In genomic region chr10:51867956-51868355, GRCh38 we compare ENCODE assay signal across 14 cellular contexts.
DNase-seq lines count a peak whose midpoint lies in the region; ATAC-seq and TF ChIP-seq lines count a peak whose summit lies in the region.
"Had no signal": no experiment of that assay in that cellular context is flagged by ENCODE, and none has a peak within 500 bp of the region (broad histone marks: within the 10 kb centered on the region; RNA-seq: fewer than 3 reads in every experiment).

No MANE protein-coding gene starts in this region.

- peak overlapping the region in 1 of 3 experiments; percentile 25 for H3K4me3 ChIP-seq in mammary epithelial cell (replicated peaks in 1 of 3; ENCODE audit: insufficient read depth in 1 of 3, low read depth in 2 of 3, low read length in 3 of 3)
- no peak overlapping the region for H3K4me3 ChIP-seq in mucosa of descending colon
- H3K4me3 ChIP-seq: left ventricle myocardium inferior had no signal

- DNase-seq in AG20443 (ENCODE audit: low spot score) (peak; percentile 58), M059J (ENCODE audit: low read depth) (peak; percentile 70), mammary epithelial cell (peak; percentile 86), left lobe of liver (ENCODE audit: low spot score) (no peak), mucosa of descending colon (no peak), DMS 273 treated with DMSO at 0.1 percent for 48 hours (lab: John Stamatoyannopoulos, UW) (no peak), NCI-H1436 (lab: John Stamatoyannopoulos, UW) (no peak)
- DNase-seq: activated CD4-positive, CD25-positive, alpha-beta regulatory T cell treated with anti-CD3 and anti-CD28 coated beads, Interleukin-2, amount 50 U/mL, for 72 hours; CD8-positive, alpha-beta T cell; left ventricle myocardium inferior; SHP77; stimulated activated CD4-positive, alpha-beta T cell treated with anti-CD3 and anti-CD28 coated beads, Interleukin-1b, Interleukin-23, amount 100 ng/mL, for 48 hours; stimulated activated naive B cell treated with anti-CD40 and anti-IgM and Interleukin-4, amounts not matched to agents 10 μg/mL and 1 μg/mL and 100 μg/mL, for 72 hours had no signal

- BruUV-seq in mammary epithelial cell (replicated peaks; lab: Mats Ljungman, UMichigan) = no TSS peak

- H3K9me3 ChIP-seq in mammary epithelial cell (replicated peaks; ENCODE audit: insufficient read depth, low read length) = no peaks in the 10 kb centered on the region
- no peaks in the 10 kb centered on the region for H3K9me3 ChIP-seq in mucosa of descending colon
- H3K9me3 ChIP-seq: left ventricle myocardium inferior had no signal

- CTCF ChIA-PET in mammary epithelial cell (lab: Charles Lee; ENCODE audit: low non-redundant PET) = no interaction called here

- in situ Hi-C loops in mammary epithelial cell (cut with MboI; ENCODE audit: low sequenced_read_pairs in 2 of 2) = no loop called here

- intact Hi-C loops in mammary epithelial cell (cut with micrococcal nuclease) (no loop called here), mucosa of descending colon (cut with DNase I, micrococcal nuclease) (no loop called here)

- dilution Hi-C loops in mammary epithelial cell (cut with HindIII; ENCODE audit: low sequenced_read_pairs) = no loop called here

- no peak for TF ChIP-seq CTCF in mammary epithelial cell (conservative IDR thresholded peaks at IDR 0.05 in 1 of 2, IDR thresholded peaks at IDR 0.05 in 1 of 2; ENCODE audit: extremely low read depth in 1 of 2, insufficient read depth in 1 of 2, low read depth in 1 of 2, low read length in 2 of 2)
- TF ChIP-seq CTCF in mucosa of descending colon (IDR thresholded peaks at IDR 0.05) = no peak

- H4K20me1 ChIP-seq in mammary epithelial cell (ENCODE audit: insufficient read depth, low read length) = no peaks in the 10 kb centered on the region

- peaks cover 9% of the 10 kb centered on the region for H3K4me1 ChIP-seq in mammary epithelial cell (ENCODE audit: insufficient read depth, low read length)
- H3K4me1 ChIP-seq in mucosa of descending colon (ENCODE audit: low read depth) = no peaks in the 10 kb centered on the region
- H3K4me1 ChIP-seq: left ventricle myocardium inferior had no signal

- no peak overlapping the region for H3K9ac ChIP-seq in mammary epithelial cell (ENCODE audit: insufficient read depth, low read length)

- ATAC-seq in left lobe of liver (peak; percentile 76), mucosa of descending colon (no peak), HG02870 (IDR thresholded peaks at IDR 0.05; ENCODE audit: unreplicated experiment) (no peak)
- ATAC-seq: CD8-positive, alpha-beta T cell; stimulated activated naive B cell treated with anti-CD40 and anti-IgM and Interleukin-4, amounts not matched to agents 10 μg/mL and 1 μg/mL and 100 μg/mL, for 72 hours had no signal

- peak overlapping the region; percentile 61 for H3K4me2 ChIP-seq in mammary epithelial cell (ENCODE audit: insufficient read depth, low read depth, low read length)

- H3K27me3 ChIP-seq in mammary epithelial cell (ENCODE audit: insufficient read depth, low read length) = no peaks in the 10 kb centered on the region

- 13% methylated on average over 4 of the region's 4 CpGs for WGBS in mammary epithelial cell (ENCODE audit: low coverage, missing lambda C conversion rate)

- H3K36me3 ChIP-seq in mammary epithelial cell (ENCODE audit: insufficient read depth, low read length) (no peaks in the 10 kb centered on the region), mucosa of descending colon (ENCODE audit: low read depth) (no peaks in the 10 kb centered on the region)
- H3K36me3 ChIP-seq: left ventricle myocardium inferior had no signal

- peak overlapping the region; percentile 57 for H2AFZ ChIP-seq in mammary epithelial cell (ENCODE audit: low read depth, low read length)

- H3K79me2 ChIP-seq in mammary epithelial cell (ENCODE audit: insufficient read depth, low read length) = no peaks in the 10 kb centered on the region

- H3K27ac ChIP-seq in mammary epithelial cell (ENCODE audit: insufficient read depth, low read depth, low read length) = peak overlapping the region; percentile 37
- H3K27ac ChIP-seq: left ventricle myocardium inferior had no signal

Comparison
In these comparisons a context has a peak if more than half of its experiments do, and no peak if none do; other contexts are left out.
1. DNase-seq: peak in AG20443 (single experiment), M059J (single experiment) and mammary epithelial cell (single experiment); none in left lobe of liver (single experiment), mucosa of descending colon (0 of 3), DMS 273 treated with DMSO at 0.1 percent for 48 hours (single experiment) and NCI-H1436 (single experiment).